Comparison of ENCODE assay signal across 1 cellular context in the genomic region with DNA sequence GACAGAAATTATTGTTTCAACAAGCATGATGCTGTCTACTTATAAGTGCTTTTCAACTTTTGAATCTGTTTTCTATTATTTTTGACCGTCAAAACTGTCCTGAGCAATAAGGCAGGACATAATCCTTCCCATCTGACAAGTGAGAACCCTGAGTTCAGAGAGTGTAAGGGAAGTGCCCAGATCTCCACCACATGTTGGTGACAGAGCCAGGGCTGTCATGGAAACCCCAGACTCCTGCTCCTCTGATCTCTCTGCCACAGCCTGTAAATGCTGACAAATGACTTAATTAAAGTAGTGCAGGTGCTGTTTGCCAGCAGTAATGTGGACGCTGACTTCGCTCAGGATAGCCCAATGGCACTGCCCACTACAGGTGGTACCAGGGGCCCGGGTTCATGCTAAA.
A peak's percentile ranks its signal among the peaks of the same experiment; 100 is the strongest.
TF ChIP-seq lines count a peak whose summit lies in the region.

No MANE protein-coding gene starts in this region.

TF ChIP-seq in SK-N-SH, 30 proteins besides CTCF, POLR2A, EP300 and RAD21 (continued from another document):
- TF ChIP-seq, protein P1, sequence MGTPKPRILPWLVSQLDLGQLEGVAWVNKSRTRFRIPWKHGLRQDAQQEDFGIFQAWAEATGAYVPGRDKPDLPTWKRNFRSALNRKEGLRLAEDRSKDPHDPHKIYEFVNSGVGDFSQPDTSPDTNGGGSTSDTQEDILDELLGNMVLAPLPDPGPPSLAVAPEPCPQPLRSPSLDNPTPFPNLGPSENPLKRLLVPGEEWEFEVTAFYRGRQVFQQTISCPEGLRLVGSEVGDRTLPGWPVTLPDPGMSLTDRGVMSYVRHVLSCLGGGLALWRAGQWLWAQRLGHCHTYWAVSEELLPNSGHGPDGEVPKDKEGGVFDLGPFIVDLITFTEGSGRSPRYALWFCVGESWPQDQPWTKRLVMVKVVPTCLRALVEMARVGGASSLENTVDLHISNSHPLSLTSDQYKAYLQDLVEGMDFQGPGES (IDR thresholded peaks at IDR 0.05; ENCODE audit: low read depth, low read length), result no peak
- TF ChIP-seq FOXJ3 (CRISPR knock-in tag; IDR thresholded peaks at IDR 0.05), result 0 out of 2 replicates have a peak, but pooled peaks have one; percentile 45
- TF ChIP-seq, protein P2, sequence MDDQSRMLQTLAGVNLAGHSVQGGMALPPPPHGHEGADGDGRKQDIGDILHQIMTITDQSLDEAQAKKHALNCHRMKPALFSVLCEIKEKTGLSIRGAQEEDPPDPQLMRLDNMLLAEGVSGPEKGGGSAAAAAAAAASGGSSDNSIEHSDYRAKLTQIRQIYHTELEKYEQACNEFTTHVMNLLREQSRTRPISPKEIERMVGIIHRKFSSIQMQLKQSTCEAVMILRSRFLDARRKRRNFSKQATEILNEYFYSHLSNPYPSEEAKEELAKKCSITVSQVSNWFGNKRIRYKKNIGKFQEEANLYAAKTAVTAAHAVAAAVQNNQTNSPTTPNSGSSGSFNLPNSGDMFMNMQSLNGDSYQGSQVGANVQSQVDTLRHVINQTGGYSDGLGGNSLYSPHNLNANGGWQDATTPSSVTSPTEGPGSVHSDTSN (IDR thresholded peaks at IDR 0.05), result no peak
- TF ChIP-seq YY1 (IDR thresholded peaks at IDR 0.05; ENCODE audit: low read depth), result no peak
- no peak for TF ChIP-seq ELF1 (IDR thresholded peaks at IDR 0.05)
- TF ChIP-seq, protein P3, sequence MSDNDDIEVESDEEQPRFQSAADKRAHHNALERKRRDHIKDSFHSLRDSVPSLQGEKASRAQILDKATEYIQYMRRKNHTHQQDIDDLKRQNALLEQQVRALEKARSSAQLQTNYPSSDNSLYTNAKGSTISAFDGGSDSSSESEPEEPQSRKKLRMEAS (IDR thresholded peaks at IDR 0.05; ENCODE audit: low read depth), result no peak
- TF ChIP-seq SIN3A (IDR thresholded peaks at IDR 0.05; ENCODE audit: borderline replicate concordance, low read depth, low read length), result no peak
- TF ChIP-seq RCOR1 (IDR thresholded peaks at IDR 0.05; ENCODE audit: low read length), result peak; percentile 49
- TF ChIP-seq TEAD4 (IDR thresholded peaks at IDR 0.05; ENCODE audit: borderline replicate concordance, insufficient read depth), result no peak
- TF ChIP-seq, protein P4, sequence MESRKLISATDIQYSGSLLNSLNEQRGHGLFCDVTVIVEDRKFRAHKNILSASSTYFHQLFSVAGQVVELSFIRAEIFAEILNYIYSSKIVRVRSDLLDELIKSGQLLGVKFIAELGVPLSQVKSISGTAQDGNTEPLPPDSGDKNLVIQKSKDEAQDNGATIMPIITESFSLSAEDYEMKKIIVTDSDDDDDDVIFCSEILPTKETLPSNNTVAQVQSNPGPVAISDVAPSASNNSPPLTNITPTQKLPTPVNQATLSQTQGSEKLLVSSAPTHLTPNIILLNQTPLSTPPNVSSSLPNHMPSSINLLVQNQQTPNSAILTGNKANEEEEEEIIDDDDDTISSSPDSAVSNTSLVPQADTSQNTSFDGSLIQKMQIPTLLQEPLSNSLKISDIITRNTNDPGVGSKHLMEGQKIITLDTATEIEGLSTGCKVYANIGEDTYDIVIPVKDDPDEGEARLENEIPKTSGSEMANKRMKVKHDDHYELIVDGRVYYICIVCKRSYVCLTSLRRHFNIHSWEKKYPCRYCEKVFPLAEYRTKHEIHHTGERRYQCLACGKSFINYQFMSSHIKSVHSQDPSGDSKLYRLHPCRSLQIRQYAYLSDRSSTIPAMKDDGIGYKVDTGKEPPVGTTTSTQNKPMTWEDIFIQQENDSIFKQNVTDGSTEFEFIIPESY (IDR thresholded peaks at IDR 0.05; ENCODE audit: borderline replicate concordance, low read depth), result no peak
- no peak for TF ChIP-seq POLR2AphosphoS5 (IDR thresholded peaks at IDR 0.05; ENCODE audit: low read depth, low read length)
